In genomic region chr17:73308017-73308823, GRCh38 we compare ENCODE assay signal across 7 cellular contexts. TPM values are rescaled to one million over a fixed set of nuclear protein-coding genes. Genes with fewer than 3 reads are reported as not detected.
DNase-seq lines count a peak whose midpoint lies in the region; ATAC-seq and TF ChIP-seq lines count a peak whose summit lies in the region.

No MANE protein-coding gene starts in this region.

- H3K27ac ChIP-seq in cingulate gyrus (ENCODE audit: low read depth, low read length) (peak overlapping the region; percentile 75), lower lobe of right lung (peak overlapping the region; percentile 99), uterus (peak overlapping the region; percentile 97 to 99)

- H3K9me3 ChIP-seq in lower lobe of right lung (no peaks in the 10 kb centered on the region), uterus (no peaks in the 10 kb centered on the region)

- H3K36me3 ChIP-seq in lower lobe of right lung: no peaks in the 10 kb centered on the region
- H3K36me3 ChIP-seq in uterus: no peaks in the 10 kb centered on the region

- peak; percentile 44 to 52 for ATAC-seq in lower lobe of right lung

- TF ChIP-seq CTCF in NB4 (IDR thresholded peaks at IDR 0.05; ENCODE audit: low read depth, low read length) (no peak), lower lobe of right lung (IDR thresholded peaks at IDR 0.05) (no peak), uterus (IDR thresholded peaks at IDR 0.05) (no peak)

- no peak for TF ChIP-seq POLR2A in NB4 (IDR thresholded peaks at IDR 0.05; ENCODE audit: extremely low read depth, insufficient read length)
- TF ChIP-seq POLR2A in uterus (IDR thresholded peaks at IDR 0.05): peak in 1 of 2 donors; percentile 49

- peak; percentile 89 for DNase-seq in NB4 (ENCODE audit: low read depth)
- peak; percentile 93 for DNase-seq in lower lobe of right lung
- peak; percentile 92 to 96 for DNase-seq in uterus
- no peak for DNase-seq in RPMI8226
- no peak for DNase-seq in NCI-H2227 (lab: John Stamatoyannopoulos, UW; ENCODE audit: unreplicated experiment)
- no peak for DNase-seq in stimulated activated CD4-positive, alpha-beta T cell treated with anti-CD3 and anti-CD28 coated beads, Interleukin-2, amount 100 ng/mL, for 24 hours

- no peaks in the 10 kb centered on the region for H3K27me3 ChIP-seq in lower lobe of right lung (ENCODE audit: low read depth)
- H3K27me3 ChIP-seq in uterus: no peaks in the 10 kb centered on the region

- intact Hi-C loops in lower lobe of right lung (cut with DNase I): no loop called here
- intact Hi-C loops in uterus (cut with DNase I; ENCODE audit: low total_unique reads): no loop called here

- H3K4me1 ChIP-seq in lower lobe of right lung (peaks cover 79% of the 10 kb centered on the region), uterus (no peaks in the 10 kb centered on the region)

- H3K4me3 ChIP-seq in NB4 (ENCODE audit: low read depth, low read length): peak overlapping the region; percentile 37
- peak overlapping the region; percentile 100 for H3K4me3 ChIP-seq in lower lobe of right lung
- H3K4me3 ChIP-seq in uterus: peak overlapping the region; percentile 27 to 68

RNA-seq across cellular contexts. Expression of gene CDC42EP4, which starts 3.6 kb away (rescaled TPM):
- total RNA-seq in lower lobe of right lung: 44.6 TPM
- total RNA-seq in uterus: 100 to 1,000 TPM in 1 of 4 donors, 10 to 100 TPM in 3; 26.6 to 131 (median 70.7) TPM

RNA-seq across cellular contexts. Expression of gene CPSF4L, which starts 46.5 kb away (rescaled TPM):
- total RNA-seq in lower lobe of right lung: not detected
- under 1 TPM in 1 of 4 donors, not detected in 3; 0.34 TPM for total RNA-seq in uterus

Comparison
In these comparisons a context has a peak if more than half of its experiments do, and no peak if none do; other contexts are left out.
1. DNase-seq: peak in NB4 (single experiment), lower lobe of right lung (single experiment) and uterus (2 of 2); none in RPMI8226 (single experiment), NCI-H2227 (single experiment) and stimulated activated CD4-positive, alpha-beta T cell treated with anti-CD3 and anti-CD28 coated beads, Interleukin-2, amount 100 ng/mL, for 24 hours (0 of 2).
2. H3K4me3 ChIP-seq: peak in every context shown above with its lines; median percentile 100 in lower lobe of right lung; 48 in uterus; 37 in NB4.
3. Peak in every context shown above with its lines, with median percentiles within 50 percentile points of each other: H3K27ac ChIP-seq.